14 cellular contexts compared by ENCODE assay signal in the genomic region with DNA sequence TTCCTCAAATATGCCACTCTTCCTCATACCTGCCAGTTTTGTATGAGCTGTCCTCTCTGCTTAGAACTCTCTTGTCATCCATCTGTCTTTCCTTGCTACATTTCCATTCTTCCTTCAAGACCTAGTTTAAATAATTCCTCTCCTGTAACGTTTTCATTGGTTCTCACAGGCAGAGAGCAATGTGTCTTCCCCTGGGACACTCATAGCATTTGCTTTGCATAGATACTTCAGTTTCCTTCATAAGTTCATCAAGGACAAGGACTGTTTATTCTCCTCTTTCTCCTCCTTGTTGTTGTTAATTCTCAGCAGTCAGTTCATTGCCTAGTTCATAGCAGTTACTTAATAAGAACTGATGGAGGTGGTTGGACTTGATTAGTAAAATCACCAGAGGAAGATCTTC. TPM values are rescaled to one million over a fixed set of nuclear protein-coding genes. Genes with fewer than 3 reads are reported as not detected.
A peak's percentile ranks its signal among the peaks of the same experiment; 100 is the strongest.
DNase-seq lines count a peak whose midpoint lies in the region; ATAC-seq and TF ChIP-seq lines count a peak whose summit lies in the region.
"Had no signal": no experiment of that assay in that cellular context is flagged by ENCODE, and none has a peak within 500 bp of the region (broad histone marks: within the 10 kb centered on the region; RNA-seq: fewer than 3 reads in every experiment).

No MANE protein-coding gene starts in this region.

- POLR2A ChIA-PET in CD8-positive, alpha-beta memory T cell (lab: Charles Lee): no interaction called here
- POLR2A ChIA-PET in RWPE1 (lab: Yijun Ruan, JAX; ENCODE audit: low non-redundant PET): no interaction called here

- H2BK120ac ChIP-seq in H9 (ENCODE audit: low read depth, low read length, poor library complexity, severe bottlenecking): no peak overlapping the region

- H3T11ph ChIP-seq in H9 (ENCODE audit: low read length): no peak overlapping the region

- H3K9ac ChIP-seq in H9 (ENCODE audit: extremely low read depth, insufficient read length, low read length) (no peak overlapping the region), colonic mucosa (ENCODE audit: low read depth in 2 of 2, low read length in 2 of 2) (peak overlapping the region in 1 of 2 donors; percentile 6)

- no peak overlapping the region for H3K4me2 ChIP-seq in H9 (ENCODE audit: insufficient read depth, insufficient read length, low read length)

- WGBS in H9 (ENCODE audit: extremely low coverage, insufficient read length, low lambda C conversion rate): no CpG with 5 or more reads among the region's 1 CpG

- H3K27me3 Mint-ChIP-seq in CD8-positive, alpha-beta memory T cell: no peaks in the 10 kb centered on the region
- no peaks in the 10 kb centered on the region for H3K27me3 Mint-ChIP-seq in H9 (ENCODE audit: low read depth)
- H3K27me3 Mint-ChIP-seq in activated naive CD8-positive, alpha-beta T cell: no peaks in the 10 kb centered on the region
- no peaks in the 10 kb centered on the region for H3K27me3 Mint-ChIP-seq in effector memory CD8-positive, alpha-beta T cell

- H3K4me1 ChIP-seq in CD8-positive, alpha-beta memory T cell (ENCODE audit: insufficient read depth, low read length): peaks cover 14% of the 10 kb centered on the region
- H3K4me1 ChIP-seq in H9 (ENCODE audit: insufficient read depth, low read length): no peaks in the 10 kb centered on the region
- H3K4me1 ChIP-seq in colonic mucosa: no peaks in the 10 kb centered on the region

- no peaks in the 10 kb centered on the region for H3K36me3 ChIP-seq in CD8-positive, alpha-beta memory T cell (ENCODE audit: insufficient read depth, low read length)
- H3K36me3 ChIP-seq in colonic mucosa: no peaks in the 10 kb centered on the region

- intact Hi-C loops in colonic mucosa (cut with DNase I): no loop called here

- H3K14ac ChIP-seq in H9 (ENCODE audit: insufficient read depth, low read length): no peak overlapping the region

- no peak for ATAC-seq in HG02588 (IDR thresholded peaks at IDR 0.05; ENCODE audit: unreplicated experiment)
- ATAC-seq in effector memory CD8-positive, alpha-beta T cell (replicated peaks): no peak
- ATAC-seq: left lobe of liver had no signal

- no peak overlapping the region for H3K18ac ChIP-seq in H9 (ENCODE audit: insufficient read length, low read depth, low read length)

- H3K56ac ChIP-seq in H9 (ENCODE audit: insufficient read length, low read depth, low read length): no peak overlapping the region

- H2AK5ac ChIP-seq in H9 (ENCODE audit: insufficient read length, low read length): no peak overlapping the region

- H3K27ac ChIP-seq in CD8-positive, alpha-beta memory T cell (ENCODE audit: low read depth, low read length): no peak overlapping the region
- no peak overlapping the region for H3K27ac ChIP-seq in H9 (ENCODE audit: insufficient read length, low read depth, low read length)
- H3K27ac ChIP-seq in RWPE1: no peak overlapping the region
- H3K27ac ChIP-seq in colonic mucosa: no peak overlapping the region

- H4K8ac ChIP-seq in H9 (replicated peaks; ENCODE audit: insufficient read length, low read depth, low read length): no peak overlapping the region

- H2BK5ac ChIP-seq in H9 (ENCODE audit: insufficient read length, low read length): no peak overlapping the region

- no peak for DNase-seq in CD8-positive, alpha-beta memory T cell
- no peak for DNase-seq in H9
- peak; percentile 2 for DNase-seq in myocyte (ENCODE audit: low read depth)
- DNase-seq in effector memory CD8-positive, alpha-beta T cell: no peak
- no peak for DNase-seq in RWPE1 (ENCODE audit: low spot score)
- DNase-seq in colonic mucosa: no peak
- DNase-seq: activated CD4-positive, CD25-positive, alpha-beta regulatory T cell treated with anti-CD3 and anti-CD28 coated beads, Interleukin-2, amount 50 U/mL, for 72 hours; hippocampal formation; KBM-7; NCI-H146 had no signal

- H3K4me3 ChIP-seq in CD8-positive, alpha-beta memory T cell (ENCODE audit: low read length): no peak overlapping the region
- H3K4me3 ChIP-seq in colonic mucosa: no peak overlapping the region

- H3K36me3 Mint-ChIP-seq in CD8-positive, alpha-beta memory T cell: peaks cover 4 to 25% (median 8%) of the 10 kb centered on the region in 3 donors
- H3K36me3 Mint-ChIP-seq in H9 (ENCODE audit: insufficient read depth in 1 of 3, low read depth in 3 of 3): peaks cover 10 to 33% (median 21%) of the 10 kb centered on the region in 3 experiments; a peak in 6 of 7 replicates
- H3K36me3 Mint-ChIP-seq in activated naive CD8-positive, alpha-beta T cell: peaks cover 12% of the 10 kb centered on the region
- peaks cover 9% of the 10 kb centered on the region for H3K36me3 Mint-ChIP-seq in effector memory CD8-positive, alpha-beta T cell (ENCODE audit: insufficient read depth)

- no peaks in the 10 kb centered on the region for H3K79me1 ChIP-seq in H9 (ENCODE audit: insufficient read depth, low read depth, low read length, poor library complexity, severe bottlenecking)

- no peaks in the 10 kb centered on the region for H4K20me1 ChIP-seq in H9 (ENCODE audit: control insufficient read depth, insufficient read depth, insufficient read length)

- no peak overlapping the region for H4K5ac ChIP-seq in H9 (ENCODE audit: insufficient read length, low read depth, low read length)

- H3K4ac ChIP-seq in H9 (ENCODE audit: low read depth, low read length): no peak overlapping the region

- H3K23ac ChIP-seq in H9 (ENCODE audit: insufficient read length, low read depth, low read length): no peak overlapping the region

- no peak overlapping the region for H2AFZ ChIP-seq in H9 (ENCODE audit: low read length)

- no peak overlapping the region for H2BK15ac ChIP-seq in H9 (ENCODE audit: low read depth, low read length)

- peak overlapping the region in 1 of 7 donors; percentile 3 for H3K4me3 Mint-ChIP-seq in CD8-positive, alpha-beta memory T cell
- no peak overlapping the region for H3K4me3 Mint-ChIP-seq in H9
- no peak overlapping the region for H3K4me3 Mint-ChIP-seq in activated naive CD8-positive, alpha-beta T cell
- H3K4me3 Mint-ChIP-seq in effector memory CD8-positive, alpha-beta T cell: no peak overlapping the region

- no peak for TF ChIP-seq CTCF in H9 (conservative IDR thresholded peaks at IDR 0.05)
- no peak for TF ChIP-seq CTCF in RWPE1 (conservative IDR thresholded peaks at IDR 0.05; ENCODE audit: low read depth)
- no peak for TF ChIP-seq CTCF in colonic mucosa (IDR thresholded peaks at IDR 0.05)

- H3K9me3 Mint-ChIP-seq in CD8-positive, alpha-beta memory T cell: no peaks in the 10 kb centered on the region
- no peaks in the 10 kb centered on the region for H3K9me3 Mint-ChIP-seq in H9
- H3K9me3 Mint-ChIP-seq in activated naive CD8-positive, alpha-beta T cell (ENCODE audit: low read depth): no peaks in the 10 kb centered on the region
- H3K9me3 Mint-ChIP-seq in effector memory CD8-positive, alpha-beta T cell: no peaks in the 10 kb centered on the region
- H3K9me3 Mint-ChIP-seq: activated T-helper 2 cell treated with anti-CD3 and anti-CD28 coated beads, Interferon-gamma antibody, Interleukin-2, Interleukin-4, amounts not matched to agents 10 μg/mL and 5 μg/mL and 100 μg/mL, durations not matched to agents 14 hours and 24 hours and 36 hours had no signal

- peak overlapping the region in 5 of 8 donors; percentile 0 to 76 (median 43) for H3K27ac Mint-ChIP-seq in CD8-positive, alpha-beta memory T cell
- peak overlapping the region in 2 of 3 experiments; percentile 14 to 31; a peak in 2 of 7 replicates for H3K27ac Mint-ChIP-seq in H9
- peak overlapping the region; percentile 31 for H3K27ac Mint-ChIP-seq in activated naive CD8-positive, alpha-beta T cell
- H3K27ac Mint-ChIP-seq in effector memory CD8-positive, alpha-beta T cell: peak overlapping the region in 1 of 2 donors; percentile 97
- H3K27ac Mint-ChIP-seq: activated T-helper 2 cell treated with anti-CD3 and anti-CD28 coated beads, Interferon-gamma antibody, Interleukin-2, Interleukin-4, amounts not matched to agents 10 μg/mL and 5 μg/mL and 100 μg/mL, durations not matched to agents 14 hours and 24 hours and 36 hours had no signal

- H2BK12ac ChIP-seq in H9 (ENCODE audit: insufficient read length, low read depth, low read length): no peak overlapping the region

- peaks cover 45 to 75% (median 70%) of the 10 kb centered on the region in 3 donors for H3K4me1 Mint-ChIP-seq in CD8-positive, alpha-beta memory T cell
- peaks cover 10 to 18% of the 10 kb centered on the region in 2 experiments for H3K4me1 Mint-ChIP-seq in H9
- peaks cover 63% of the 10 kb centered on the region for H3K4me1 Mint-ChIP-seq in activated naive CD8-positive, alpha-beta T cell (ENCODE audit: low read depth)
- peaks cover 19 to 60% of the 10 kb centered on the region in 2 donors for H3K4me1 Mint-ChIP-seq in effector memory CD8-positive, alpha-beta T cell (ENCODE audit: low read depth in 2 of 2)

- H3K79me2 ChIP-seq in H9 (ENCODE audit: insufficient read depth, low read length): peaks cover 8% of the 10 kb centered on the region; the same call in 1 of the 2 replicates

- no peaks in the 10 kb centered on the region for H3K9me3 ChIP-seq in CD8-positive, alpha-beta memory T cell (ENCODE audit: low read length)
- H3K9me3 ChIP-seq in H9 (ENCODE audit: control insufficient read depth, low read depth, low read length): no peaks in the 10 kb centered on the region
- no peaks in the 10 kb centered on the region for H3K9me3 ChIP-seq in colonic mucosa

- CTCF ChIA-PET in CD8-positive, alpha-beta memory T cell (lab: Charles Lee): no interaction called here
- CTCF ChIA-PET in RWPE1 (lab: Yijun Ruan, JAX): interaction anchor here (1.0 kb wide), 1 partner anchor 8 kb away, joined by 4 read pairs; no protein-coding TSS in a partner anchor

- no peaks in the 10 kb centered on the region for H3K27me3 ChIP-seq in CD8-positive, alpha-beta memory T cell (ENCODE audit: insufficient read depth, low read length, poor library complexity, severe bottlenecking)
- H3K27me3 ChIP-seq in H9 (ENCODE audit: insufficient read depth, low read length): no peaks in the 10 kb centered on the region
- no peaks in the 10 kb centered on the region for H3K27me3 ChIP-seq in colonic mucosa

- no peaks in the 10 kb centered on the region for H3K23me2 ChIP-seq in H9 (ENCODE audit: insufficient read length, low read depth, low read length, poor library complexity, severe bottlenecking)

- H2BK20ac ChIP-seq in H9 (ENCODE audit: low read depth, low read length, poor library complexity, severe bottlenecking): no peak overlapping the region

- no peak overlapping the region for H4K91ac ChIP-seq in H9 (ENCODE audit: insufficient read length, low read depth, low read length)

RNA-seq across cellular contexts. Expression of gene NR2C2, which starts 10.6 kb away (rescaled TPM):
- total RNA-seq in CD8-positive, alpha-beta memory T cell: 10 to 100 TPM; 46.7 to 47.1 TPM
- 14.5 TPM for polyA plus RNA-seq in CD8-positive, alpha-beta memory T cell
- total RNA-seq in H9 (2021): 38.2 and 38.5 TPM in 2 replicates
- 25.5 and 36.1 TPM in 2 replicates for total RNA-seq in myocyte
- 21.6 TPM for polyA plus RNA-seq in myocyte (2012)
- total RNA-seq in colonic mucosa: 10 to 100 TPM; 33.8 to 41.3 TPM
